31 cellular contexts compared by ENCODE assay signal in genomic region chr20:50750145-50750671, GRCh38. TPM values are rescaled to one million over a fixed set of nuclear protein-coding genes. Genes with fewer than 3 reads are reported as not detected.
DNase-seq lines count a peak whose midpoint lies in the region; ATAC-seq and TF ChIP-seq lines count a peak whose summit lies in the region.
"Had no signal": no experiment of that assay in that cellular context is flagged by ENCODE, and none has a peak within 500 bp of the region (broad histone marks: within the 10 kb centered on the region; RNA-seq: fewer than 3 reads in every experiment).

No MANE protein-coding gene starts in this region.

- H3K27ac ChIP-seq in mammary epithelial cell (ENCODE audit: insufficient read depth, low read depth, low read length) = no peak overlapping the region
- H3K27ac ChIP-seq: BLaER1 treated with 17β-estradiol and CSF1 and Interleukin-3, amounts not matched to agents 10 nM and 100 nM; neural progenitor cell; sigmoid colon; thyroid gland had no signal

- H3K27ac Mint-ChIP-seq in Calu3 (ENCODE audit: unreplicated experiment) = peak overlapping the region; percentile 86
- H3K27ac Mint-ChIP-seq: activated T-helper 2 cell treated with anti-CD3 and anti-CD28 coated beads, Interferon-gamma antibody, Interleukin-2, Interleukin-4, amounts not matched to agents 10 μg/mL and 5 μg/mL and 100 μg/mL, durations not matched to agents 14 hours and 24 hours and 36 hours; neural progenitor cell; T-helper 1 cell treated with Interleukin-12 subunit alpha and Interleukin-12 subunit beta and Interleukin-4 antibody, amounts not matched to agents 30 μg/mL and 1 μg/mL, for 36 hours had no signal

- CTCF ChIA-PET in Calu3 (lab: Charles Lee) = interaction anchor here (0.6 to 7.3 kb wide), 12 partner anchors 9 to 239 kb away, joined by 3 to 50 read pairs (median 9); no protein-coding TSS in a partner anchor
- CTCF ChIA-PET in mammary epithelial cell (lab: Charles Lee; ENCODE audit: low non-redundant PET) = interaction anchor here (0.6 kb wide), 1 partner anchor 87 kb away, joined by 17 read pairs; no protein-coding TSS in a partner anchor

- ATAC-seq in GM18517 (IDR thresholded peaks at IDR 0.05; ENCODE audit: unreplicated experiment) = no peak
- ATAC-seq: left colon had no signal

- H3K4me2 ChIP-seq in mammary epithelial cell (ENCODE audit: insufficient read depth, low read depth, low read length) = no peak overlapping the region
- H3K4me2 ChIP-seq: BLaER1 treated with 17β-estradiol and CSF1 and Interleukin-3, amounts not matched to agents 10 nM and 100 nM; neural progenitor cell had no signal

- no peak overlapping the region for H3K9ac ChIP-seq in mammary epithelial cell (ENCODE audit: insufficient read depth, low read length)
- H3K9ac ChIP-seq: neural progenitor cell had no signal

- no peak overlapping the region for H2AFZ ChIP-seq in mammary epithelial cell (ENCODE audit: low read depth, low read length)
- H2AFZ ChIP-seq: neural progenitor cell had no signal

- dilution Hi-C loops in mammary epithelial cell (cut with HindIII; ENCODE audit: low sequenced_read_pairs) = loop anchor here (5.0 kb wide), 1 partner anchor 128 kb away; no protein-coding TSS in a partner anchor

- TSS peak; percentile 15 for BruUV-seq in Calu3 (replicated peaks; lab: Mats Ljungman, UMichigan)
- TSS peak; percentile 18 for BruUV-seq in mammary epithelial cell (replicated peaks; lab: Mats Ljungman, UMichigan)

- H3K4me3 ChIP-seq in mammary epithelial cell (replicated peaks in 1 of 3; ENCODE audit: insufficient read depth in 1 of 3, low read depth in 2 of 3, low read length in 3 of 3) = no peak overlapping the region
- H3K4me3 ChIP-seq: BLaER1 treated with 17β-estradiol and CSF1 and Interleukin-3, amounts not matched to agents 10 nM and 100 nM; neural progenitor cell; sigmoid colon; stomach; thyroid gland had no signal

- peaks cover 34% of the 10 kb centered on the region for H3K79me2 ChIP-seq in mammary epithelial cell (ENCODE audit: insufficient read depth, low read length)

- H4K20me1 ChIP-seq in mammary epithelial cell (ENCODE audit: insufficient read depth, low read length) = no peaks in the 10 kb centered on the region
- H4K20me1 ChIP-seq: BLaER1 treated with 17β-estradiol and CSF1 and Interleukin-3, amounts not matched to agents 10 nM and 100 nM had no signal

- DNase-seq in Calu3 (no peak), HT-29 (ENCODE audit: low spot score) (peak; percentile 3), mammary epithelial cell (no peak), mucosa of gallbladder (ENCODE audit: low spot score) (peak; percentile 5), ACHN (no peak), NCI-H1105 (lab: John Stamatoyannopoulos, UW) (no peak)
- DNase-seq: activated CD4-positive, alpha-beta T cell treated with anti-CD3 and anti-CD28 coated beads, Interleukin-2, amount 50 U/mL, for 4 hours; activated CD4-positive, CD25-positive, alpha-beta regulatory T cell; activated naive CD4-positive, alpha-beta T cell treated with anti-CD3 and anti-CD28 coated beads, Interleukin-2, amount 50 U/mL, for 16 hours; amniotic stem cell; DMS79; GDM1; KG1; left colon; mesenchymal stem cell; MM.1S; NCI-H1930; NCI-H510A treated with DMSO at 0.1 percent for 48 hours; NK-92 treated with Interleukin-12 subunit alpha and Interleukin-12 subunit beta, amount 100 ng/mL, for 24 hours; posterior cingulate gyrus; sigmoid colon; stimulated activated CD4-positive, alpha-beta T cell treated with anti-CD3 and anti-CD28 coated beads, Interleukin-4, amount 100 ng/mL, for 1 hour; stomach; thyroid gland had no signal

- H3K27me3 Mint-ChIP-seq in Calu3 (ENCODE audit: unreplicated experiment) = no peaks in the 10 kb centered on the region
- H3K27me3 Mint-ChIP-seq: brain had no signal

- H3K4me1 ChIP-seq in mammary epithelial cell (ENCODE audit: insufficient read depth, low read length) = peaks cover 29% of the 10 kb centered on the region

- peaks cover 95% of the 10 kb centered on the region for H3K36me3 Mint-ChIP-seq in Calu3 (ENCODE audit: insufficient read depth, unreplicated experiment)

- H3K4me3 Mint-ChIP-seq in Calu3 (ENCODE audit: low read depth, unreplicated experiment) = peak overlapping the region; percentile 39
- H3K4me3 Mint-ChIP-seq: brain; neural progenitor cell; T-helper 1 cell treated with Interleukin-12 subunit alpha and Interleukin-12 subunit beta and Interleukin-4 antibody, amounts not matched to agents 30 μg/mL and 1 μg/mL, for 36 hours had no signal

- no peaks in the 10 kb centered on the region for H3K9me3 Mint-ChIP-seq in Calu3 (ENCODE audit: low read depth, unreplicated experiment)
- H3K9me3 Mint-ChIP-seq: activated T-helper 2 cell treated with anti-CD3 and anti-CD28 coated beads, Interferon-gamma antibody, Interleukin-2, Interleukin-4, amounts not matched to agents 10 μg/mL and 5 μg/mL and 100 μg/mL, durations not matched to agents 14 hours and 24 hours and 36 hours; brain; neural progenitor cell; T-helper 1 cell treated with Interleukin-12 subunit alpha and Interleukin-12 subunit beta and Interleukin-4 antibody, amounts not matched to agents 30 μg/mL and 1 μg/mL, for 36 hours had no signal

- 84% methylated on average over 8 of the region's 8 CpGs for WGBS in mammary epithelial cell (ENCODE audit: low coverage, missing lambda C conversion rate)

- no peaks in the 10 kb centered on the region for H3K9me3 ChIP-seq in mammary epithelial cell (replicated peaks; ENCODE audit: insufficient read depth, low read length)
- H3K9me3 ChIP-seq: BLaER1 treated with 17β-estradiol and CSF1 and Interleukin-3, amounts not matched to agents 10 nM and 100 nM; sigmoid colon; stomach; thyroid gland had no signal

- no peaks in the 10 kb centered on the region for H3K27me3 ChIP-seq in mammary epithelial cell (ENCODE audit: insufficient read depth, low read length)
- H3K27me3 ChIP-seq: BLaER1 treated with 17β-estradiol and CSF1 and Interleukin-3, amounts not matched to agents 10 nM and 100 nM; neural progenitor cell; sigmoid colon; stomach; thyroid gland had no signal

- intact Hi-C loops in Calu3 (cut with micrococcal nuclease; ENCODE audit: unreplicated experiment) (no loop called here), mammary epithelial cell (cut with micrococcal nuclease) (no loop called here)

- H3K4me1 Mint-ChIP-seq in Calu3 (ENCODE audit: low read depth, unreplicated experiment) = peaks cover 67% of the 10 kb centered on the region

- in situ Hi-C loops in mammary epithelial cell (cut with MboI; ENCODE audit: low sequenced_read_pairs in 2 of 2) (no loop called here), ACHN (cut with HindIII; ENCODE audit: low pct_ligation_motif_present, low pct_unique_long_range_greater_than_20kb, low sequenced_read_pairs) (no loop called here)

- H3K36me3 ChIP-seq in mammary epithelial cell (ENCODE audit: insufficient read depth, low read length) = peaks cover 16% of the 10 kb centered on the region
- H3K36me3 ChIP-seq: sigmoid colon, thyroid gland had no signal

- TF ChIP-seq CTCF in Calu3 (IDR thresholded peaks at IDR 0.05; ENCODE audit: unreplicated experiment) = no peak
- TF ChIP-seq CTCF in mammary epithelial cell (conservative IDR thresholded peaks at IDR 0.05 in 1 of 2, IDR thresholded peaks at IDR 0.05 in 1 of 2; ENCODE audit: extremely low read depth in 1 of 2, insufficient read depth in 1 of 2, low read depth in 1 of 2, low read length in 2 of 2) = no peak

RNA-seq across cellular contexts. Expression of gene PARD6B, which starts 18.8 kb away (rescaled TPM):
- total RNA-seq in Calu3 (2022) = 114 and 127 TPM in 2 replicates
- total RNA-seq in HT-29 (2014; rRNA removed; shearing (Covaris generic)) = 23.7 and 29.9 TPM in 2 replicates
- 1 to 10 TPM; 5.6 to 7.7 TPM for total RNA-seq in mammary epithelial cell
- polyA plus RNA-seq in mammary epithelial cell = 1.5 TPM
- 4.8 TPM for polyA minus RNA-seq in mammary epithelial cell
- 41.1 TPM for total RNA-seq in mucosa of gallbladder

RNA-seq across cellular contexts. Expression of gene BCAS4, which starts 44.7 kb away (rescaled TPM):
- 11.3 and 13.5 TPM in 2 replicates for total RNA-seq in Calu3 (2022)
- total RNA-seq in HT-29 (2014; rRNA removed; shearing (Covaris generic)) = 4.4 and 14.8 TPM in 2 replicates
- 10 to 100 TPM; 15.0 to 16.4 TPM for total RNA-seq in mammary epithelial cell
- polyA plus RNA-seq in mammary epithelial cell = 21.4 TPM
- polyA minus RNA-seq in mammary epithelial cell = 2.7 TPM
- 8.2 TPM for total RNA-seq in mucosa of gallbladder

RNA-seq across cellular contexts. Expression of gene RIPOR3, which starts 58.9 kb away (rescaled TPM):
- total RNA-seq in Calu3 (2022) = 2.8 and 4.0 TPM in 2 replicates
- total RNA-seq in HT-29 (2014; rRNA removed; shearing (Covaris generic)) = 0.31 and 0.39 TPM in 2 replicates
- under 1 TPM in 1 of 2 donors, not detected in 1; under 0.01 TPM for total RNA-seq in mammary epithelial cell
- not detected for polyA plus RNA-seq in mammary epithelial cell
- polyA minus RNA-seq in mammary epithelial cell = not detected
- 6.4 TPM for total RNA-seq in mucosa of gallbladder
- total RNA-seq: activated T-helper 2 cell treated with anti-CD3 and anti-CD28 coated beads, Interferon-gamma antibody, Interleukin-2, Interleukin-4, amounts not matched to agents 10 μg/mL and 5 μg/mL and 100 μg/mL, durations not matched to agents 14 hours and 24 hours and 36 hours; dermis microvascular lymphatic vessel endothelial cell had no signal

Comparison
In these comparisons a context has a peak if more than half of its experiments do, and no peak if none do; other contexts are left out.
1. DNase-seq: peak in HT-29 (single experiment) and mucosa of gallbladder (single experiment); none in Calu3 (single experiment), mammary epithelial cell (single experiment), ACHN (single experiment) and NCI-H1105 (single experiment).